In the genomic region with DNA sequence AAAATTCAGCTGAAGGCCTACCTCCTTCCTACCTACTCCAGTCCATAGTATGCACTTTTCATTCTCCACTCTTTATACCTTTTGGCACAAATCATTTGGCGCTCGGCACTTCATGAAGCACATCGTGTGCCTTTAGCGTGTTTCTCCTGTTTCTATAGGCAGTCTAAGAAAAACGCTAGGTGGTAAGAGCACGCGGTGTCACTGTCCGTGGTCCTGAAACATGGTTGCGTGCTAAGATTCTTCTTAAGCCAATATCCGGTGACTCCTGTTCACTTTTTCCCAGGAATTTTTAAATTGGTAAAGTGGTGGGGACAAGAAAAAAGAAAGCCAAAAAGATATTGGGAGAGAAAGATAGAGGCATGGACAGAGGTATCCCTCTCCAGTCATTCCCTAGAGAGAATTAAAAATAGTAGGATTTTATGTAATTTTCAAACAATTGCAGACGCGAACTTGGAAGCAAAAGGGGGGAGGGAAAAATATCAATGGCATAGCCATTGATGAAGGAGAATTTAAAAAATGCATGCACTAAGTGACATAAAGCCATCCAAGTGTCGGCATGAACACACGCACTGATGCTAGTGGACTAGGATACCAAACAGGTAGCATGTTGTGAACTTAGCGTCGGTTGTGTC, we compare ENCODE assay signal across 8 cellular contexts. TPM values are rescaled to one million over a fixed set of nuclear protein-coding genes. Genes with fewer than 3 reads are reported as not detected.
DNase-seq lines count a peak whose midpoint lies in the region; ATAC-seq and TF ChIP-seq lines count a peak whose summit lies in the region.

No MANE protein-coding gene starts in this region.

- intact Hi-C loops in left colon (cut with DNase I, micrococcal nuclease), result no loop called here

- DNase-seq in ACHN (peak; percentile 78), HuH-7 (ENCODE audit: low spot score) (peak; percentile 37), astrocyte of the spinal cord (ENCODE audit: low read depth, low spot score) (peak; percentile 66), left colon (peak in 1 of 2 donors; percentile 60), germinal center (ENCODE audit: low spot score) (no peak), NK-92 (lab: John Stamatoyannopoulos, UW; ENCODE audit: unreplicated experiment) (no peak), NOMO-1 treated with DMSO at 0.1 percent for 48 hours (lab: John Stamatoyannopoulos, UW; ENCODE audit: unreplicated experiment) (no peak)

- TF ChIP-seq CTCF in astrocyte of the spinal cord (IDR thresholded peaks at IDR 0.05; ENCODE audit: low read depth, low read length), result no peak

- peak; percentile 71 for ATAC-seq in left colon
- ATAC-seq in HG02885 (IDR thresholded peaks at IDR 0.05; ENCODE audit: poor library complexity, unreplicated experiment), result no peak

- in situ Hi-C loops in ACHN (cut with HindIII; ENCODE audit: low pct_ligation_motif_present, low pct_unique_long_range_greater_than_20kb, low sequenced_read_pairs) (no loop called here), astrocyte of the spinal cord (cut with HindIII; ENCODE audit: low sequenced_read_pairs) (no loop called here)

- H3K4me3 ChIP-seq in astrocyte of the spinal cord (ENCODE audit: low read depth, low read length), result no peak overlapping the region

RNA-seq across cellular contexts. Expression of a gene that starts 1.4 kb away (rescaled TPM):
- under 1 TPM; 0.37 to 0.92 TPM for total RNA-seq in left colon

Comparison
In these comparisons a context has a peak if more than half of its experiments do, and no peak if none do; other contexts are left out.
1. DNase-seq: peak in ACHN (single experiment), HuH-7 (single experiment) and astrocyte of the spinal cord (single experiment); none in germinal center (single experiment), NK-92 (single experiment) and NOMO-1 treated with DMSO at 0.1 percent for 48 hours (single experiment).